In the genomic region with DNA sequence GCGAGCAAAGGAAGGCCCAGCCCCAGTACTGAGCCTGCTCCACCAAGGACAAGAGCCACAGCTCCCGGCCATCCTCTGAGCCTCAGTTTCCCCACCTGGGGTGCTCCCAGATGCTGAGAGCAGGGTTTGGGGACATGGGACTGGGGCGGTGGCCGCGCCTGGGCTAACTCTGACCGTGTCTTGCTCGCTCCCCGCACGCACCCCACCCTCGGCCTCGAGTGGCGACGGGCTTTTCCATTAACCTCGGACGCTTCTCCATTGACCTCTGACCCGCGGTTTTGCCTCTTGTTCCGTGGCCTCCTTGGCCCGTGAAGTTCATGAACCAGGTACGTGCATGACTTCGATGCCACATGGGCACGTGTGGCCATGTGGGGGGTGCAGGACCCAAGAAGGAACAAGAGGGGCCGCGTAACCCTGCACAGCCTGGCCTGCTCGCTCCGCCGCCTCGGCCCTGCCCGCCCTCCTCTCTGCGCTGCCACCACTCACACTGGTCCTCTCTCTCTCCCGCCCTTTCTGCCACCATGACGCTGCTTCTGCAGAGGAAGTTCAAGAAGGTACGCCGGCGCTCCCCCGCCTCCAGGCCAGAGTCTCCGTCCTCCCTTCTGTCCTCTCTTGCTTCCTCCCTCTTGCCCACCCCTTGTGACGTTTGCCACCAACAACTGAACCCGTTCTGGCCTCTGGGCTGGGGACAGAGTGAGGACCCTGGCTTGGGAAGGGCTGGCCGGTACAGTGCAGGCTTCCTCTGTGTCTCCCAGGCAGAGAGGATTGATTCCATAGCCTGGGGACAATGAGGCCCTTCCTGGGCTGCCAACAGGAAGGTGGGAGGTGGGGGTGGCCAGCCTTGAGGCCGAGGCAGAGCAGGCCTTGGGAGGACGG, we compare ENCODE assay signal across 22 cellular contexts. TPM values are rescaled to one million over a fixed set of nuclear protein-coding genes. Genes with fewer than 3 reads are reported as not detected.
DNase-seq lines count a peak whose midpoint lies in the region; ATAC-seq, FAIRE-seq and TF ChIP-seq lines count a peak whose summit lies in the region.
"Had no signal": no experiment of that assay in that cellular context is flagged by ENCODE, and none has a peak within 500 bp of the region (broad histone marks: within the 10 kb centered on the region; RNA-seq: fewer than 3 reads in every experiment).

No MANE protein-coding gene starts in this region.

- no peak overlapping the region for H3K18ac ChIP-seq in H1 (ENCODE audit: extremely low read depth, low read length)

- TF ChIP-seq POLR2A in H1 (IDR thresholded peaks at IDR 0.05; ENCODE audit: control extremely low read depth in 1 of 2, low read depth in 2 of 2, low read length in 2 of 2) (no peak), uterus (IDR thresholded peaks at IDR 0.05) (no peak), spleen (IDR thresholded peaks at IDR 0.05) (no peak)

- H3K4me1 Mint-ChIP-seq in activated CD8-positive, alpha-beta memory T cell treated with anti-CD3 and anti-CD28 coated beads, Interleukin-2, amount 10 ng/mL, durations not matched to agents 7 days and 5 days = peaks cover 3% of the 10 kb centered on the region
- H3K4me1 Mint-ChIP-seq in mesothelial cell of epicardium = peaks cover 49% of the 10 kb centered on the region

- H3K79me2 ChIP-seq in H1 (ENCODE audit: control insufficient read depth in 1 of 2, insufficient read depth in 2 of 2, low read length in 2 of 2) = no peaks in the 10 kb centered on the region

- no peak overlapping the region for H3K56ac ChIP-seq in H1 (replicated peaks; ENCODE audit: insufficient read length, low read depth, low read length)

- H2BK15ac ChIP-seq in H1 (ENCODE audit: low read length) = no peak overlapping the region

- peak overlapping the region; percentile 35 for H4K8ac ChIP-seq in H1 (ENCODE audit: extremely low read depth, insufficient read depth, low read length)

- H3K36me3 ChIP-seq in H1 (ENCODE audit: control insufficient read depth in 2 of 4, insufficient read depth in 4 of 4, low read length in 3 of 4) (no peaks in the 10 kb centered on the region), uterus (no peaks in the 10 kb centered on the region), spleen (no peaks in the 10 kb centered on the region)
- H3K36me3 ChIP-seq: cardiac muscle cell, tibial artery had no signal

- H2BK120ac ChIP-seq in H1 (replicated peaks; ENCODE audit: low read depth, low read length) = no peak overlapping the region

- no peak overlapping the region for H3K9ac ChIP-seq in H1 (replicated peaks in 1 of 4; ENCODE audit: extremely low read depth in 1 of 4, low read depth in 3 of 4, low read length in 3 of 4)

- H4K5ac ChIP-seq in H1 (ENCODE audit: insufficient read length, low read depth, low read length) = no peak overlapping the region

- peaks cover 0 to 3% (median 0%) of the 10 kb centered on the region in 4 experiments; a peak in 3 of 7 replicates for H3K4me1 ChIP-seq in H1 (replicated peaks in 1 of 4; ENCODE audit: control insufficient read depth in 3 of 4, insufficient read depth in 4 of 4, low read length in 3 of 4)
- no peaks in the 10 kb centered on the region for H3K4me1 ChIP-seq in uterus
- H3K4me1 ChIP-seq in spleen = peaks cover 0 to 9% (median 0%) of the 10 kb centered on the region in 6 donors

- no peak overlapping the region for H4K91ac ChIP-seq in H1 (replicated peaks; ENCODE audit: insufficient read length, low read length)

- TF ChIP-seq EP300 in H1 (IDR thresholded peaks at IDR 0.05; ENCODE audit: borderline replicate concordance in 1 of 2, low read depth in 2 of 2, low read length in 2 of 2) = no peak

- 93% methylated on average over 33 of the region's 42 CpGs; no CpG with 5 or more reads in 1 of the 2 experiments for WGBS in H1 (ENCODE audit: extremely low coverage in 1 of 2, insufficient coverage in 1 of 2, insufficient read length in 1 of 2, insufficient replicate concordance in 2 of 2, low coverage in 1 of 2, low lambda C conversion rate in 2 of 2, missing lambda C conversion rate in 1 of 2), 2 experiments
- 69 to 84% (median 75%) methylated on average over 41 to 42 of the region's 42 CpGs for WGBS in spleen, 5 donors

- H3K9me3 ChIP-seq in H1 (ENCODE audit: insufficient read depth in 2 of 2, low read depth in 1 of 2, low read length in 1 of 2) = no peaks in the 10 kb centered on the region
- no peaks in the 10 kb centered on the region for H3K9me3 ChIP-seq in uterus
- no peaks in the 10 kb centered on the region for H3K9me3 ChIP-seq in spleen
- H3K9me3 ChIP-seq: tibial artery had no signal

- H3K23ac ChIP-seq in H1 (ENCODE audit: insufficient read length) = no peak overlapping the region

- 0 out of 2 replicates have a peak overlapping the region, but pooled peaks have one; percentile 60 for H2BK12ac ChIP-seq in H1 (ENCODE audit: low read depth, low read length)

- no peak overlapping the region for H3K4me3 Mint-ChIP-seq in activated CD8-positive, alpha-beta memory T cell treated with anti-CD3 and anti-CD28 coated beads, Interleukin-2, amount 10 ng/mL, durations not matched to agents 7 days and 5 days
- no peak overlapping the region for H3K4me3 Mint-ChIP-seq in mesothelial cell of epicardium
- H3K4me3 Mint-ChIP-seq: CD8-positive, alpha-beta T cell had no signal

- no peak overlapping the region for H2BK20ac ChIP-seq in H1 (ENCODE audit: low read length)

- no peak for TF ChIP-seq CTCF in H1 (IDR thresholded peaks at IDR 0.05; ENCODE audit: control extremely low read depth in 1 of 3, insufficient read depth in 1 of 3, low read depth in 1 of 3, low read length in 3 of 3)
- TF ChIP-seq CTCF in mesothelial cell of epicardium (IDR thresholded peaks at IDR 0.05; ENCODE audit: unreplicated experiment) = no peak
- no peak for TF ChIP-seq CTCF in uterus (IDR thresholded peaks at IDR 0.05)
- TF ChIP-seq CTCF in spleen (IDR thresholded peaks at IDR 0.05 in 8 of 11, conservative IDR thresholded peaks at IDR 0.05 in 3 of 11) = no peak

- no peak overlapping the region for H2AK5ac ChIP-seq in H1 (ENCODE audit: low read depth, low read length)

- no peaks in the 10 kb centered on the region for H3K79me1 ChIP-seq in H1 (ENCODE audit: low read depth, low read length)

- no peaks in the 10 kb centered on the region for H3K9me3 Mint-ChIP-seq in activated CD8-positive, alpha-beta memory T cell treated with anti-CD3 and anti-CD28 coated beads, Interleukin-2, amount 10 ng/mL, durations not matched to agents 7 days and 5 days (ENCODE audit: low read depth)
- no peaks in the 10 kb centered on the region for H3K9me3 Mint-ChIP-seq in mesothelial cell of epicardium
- H3K9me3 Mint-ChIP-seq: CD8-positive, alpha-beta T cell had no signal

- intact Hi-C loops in uterus (cut with DNase I; ENCODE audit: low total_unique reads) = no loop called here
- intact Hi-C loops in spleen (cut with DNase I; ENCODE audit: low total_unique reads) = no loop called here

- no peak overlapping the region for H3K27ac Mint-ChIP-seq in activated CD8-positive, alpha-beta memory T cell treated with anti-CD3 and anti-CD28 coated beads, Interleukin-2, amount 10 ng/mL, durations not matched to agents 7 days and 5 days
- peak overlapping the region; percentile 89 for H3K27ac Mint-ChIP-seq in mesothelial cell of epicardium
- H3K27ac Mint-ChIP-seq: CD8-positive, alpha-beta T cell had no signal

- peak; percentile 37 for DNase-seq in activated CD8-positive, alpha-beta memory T cell treated with anti-CD3 and anti-CD28 coated beads, Interleukin-2, amount 10 ng/mL, durations not matched to agents 7 days and 5 days
- no peak for DNase-seq in activated CD8-positive, alpha-beta memory T cell treated with anti-CD3 and anti-CD28 coated beads, Interleukin-2, amount 50 U/mL, for 48 hours
- DNase-seq in H1 (ENCODE audit: low read depth in 1 of 2, low spot score in 2 of 2) = no peak
- DNase-seq in mesothelial cell of epicardium (ENCODE audit: low spot score in 2 of 2, unreplicated experiment in 2 of 2) = no peak
- DNase-seq in uterus = peak in 1 of 2 donors; percentile 13
- DNase-seq in GM19240 (ENCODE audit: insufficient read length, low spot score) = no peak
- DNase-seq in spleen = no peak
- no peak for DNase-seq in activated CD4-positive, CD25-positive, alpha-beta regulatory T cell (lab: John Stamatoyannopoulos, UW)
- DNase-seq: activated CD4-positive, alpha-beta T cell treated with anti-CD3 and anti-CD28 coated beads, Interleukin-2, amount 50 U/mL, for 1 hour; activated T-cell treated with anti-CD3 and anti-CD28 coated beads, Interleukin-2, amount 50 U/mL, for 48 hours; CD8-positive, alpha-beta T cell; effector CD8-positive, alpha-beta T cell; NCI-H2171; NCI-H82; RPMI8226; T-helper 2 cell; tibial artery had no signal

- H3K4ac ChIP-seq in H1 (replicated peaks; ENCODE audit: insufficient read length, low read depth, low read length) = no peak overlapping the region

- no peaks in the 10 kb centered on the region for H4K20me1 ChIP-seq in H1 (replicated peaks in 1 of 2; ENCODE audit: control insufficient read depth in 1 of 2, insufficient read depth in 2 of 2, low read length in 2 of 2)

- H3K36me3 Mint-ChIP-seq in activated CD8-positive, alpha-beta memory T cell treated with anti-CD3 and anti-CD28 coated beads, Interleukin-2, amount 10 ng/mL, durations not matched to agents 7 days and 5 days = no peaks in the 10 kb centered on the region
- H3K36me3 Mint-ChIP-seq in mesothelial cell of epicardium = no peaks in the 10 kb centered on the region
- H3K36me3 Mint-ChIP-seq: CD8-positive, alpha-beta T cell had no signal

- H3K23me2 ChIP-seq in H1 (ENCODE audit: low read depth, low read length) = no peaks in the 10 kb centered on the region

- H3K14ac ChIP-seq in H1 (ENCODE audit: insufficient read length) = no peak overlapping the region

- peaks cover 10% of the 10 kb centered on the region for H3K27me3 Mint-ChIP-seq in activated CD8-positive, alpha-beta memory T cell treated with anti-CD3 and anti-CD28 coated beads, Interleukin-2, amount 10 ng/mL, durations not matched to agents 7 days and 5 days
- H3K27me3 Mint-ChIP-seq in mesothelial cell of epicardium (ENCODE audit: low read depth) = no peaks in the 10 kb centered on the region

- no peak overlapping the region for H3K4me2 ChIP-seq in H1 (ENCODE audit: insufficient read depth in 1 of 2, low read depth in 2 of 2, low read length in 2 of 2)

- H2BK5ac ChIP-seq in H1 (ENCODE audit: low read depth, low read length) = peak overlapping the region; percentile 39; the same call in 1 of the 2 replicates

- no peak overlapping the region for H2AFZ ChIP-seq in H1 (ENCODE audit: low read length)

- H3K27me3 ChIP-seq in H1 (replicated peaks in 1 of 4; ENCODE audit: control insufficient read depth in 3 of 4, extremely low read depth in 1 of 4, insufficient read depth in 3 of 4, low read length in 3 of 4) = no peaks in the 10 kb centered on the region
- no peaks in the 10 kb centered on the region for H3K27me3 ChIP-seq in uterus
- H3K27me3 ChIP-seq in spleen (replicated peaks in 1 of 7) = peaks cover 0 to 47% (median 0%) of the 10 kb centered on the region in 7 donors
- H3K27me3 ChIP-seq: cardiac muscle cell had no signal

- FAIRE-seq in H1 (lab: Jason Lieb, UNC) = no peak

- ATAC-seq in activated CD8-positive, alpha-beta memory T cell treated with anti-CD3 and anti-CD28 coated beads, Interleukin-2, amount 10 ng/mL, durations not matched to agents 7 days and 5 days = no peak
- ATAC-seq: CD8-positive, alpha-beta T cell had no signal

- no peak for TF ChIP-seq RAD21 in H1 (IDR thresholded peaks at IDR 0.05 in 1 of 2, conservative IDR thresholded peaks at IDR 0.05 in 1 of 2; ENCODE audit: low read depth in 2 of 2, low read length in 2 of 2)

- H3K27ac ChIP-seq in H1 (ENCODE audit: low read depth, low read length) = no peak overlapping the region
- peak overlapping the region; percentile 45 to 68 for H3K27ac ChIP-seq in uterus
- H3K27ac ChIP-seq in spleen = no peak overlapping the region
- H3K27ac ChIP-seq: cardiac muscle cell, tibial artery had no signal

- CTCF ChIA-PET in activated CD8-positive, alpha-beta memory T cell treated with anti-CD3 and anti-CD28 coated beads, Interleukin-2, amount 10 ng/mL, durations not matched to agents 7 days and 5 days (lab: Charles Lee) = interaction anchor here (0.7 kb wide), 1 partner anchor 44 kb away, joined by 3 read pairs; no protein-coding TSS in a partner anchor
- CTCF ChIA-PET in H1 (lab: Charles Lee; ENCODE audit: partially characterized antibody) = interaction anchor here (0.8 to 0.9 kb wide), 3 partner anchors 9 to 49 kb away, joined by 3 to 4 read pairs (median 3); no protein-coding TSS in a partner anchor

- POLR2A ChIA-PET in H1 (lab: Charles Lee; ENCODE audit: partially characterized antibody) = no interaction called here

- H3K4me3 ChIP-seq in H1 (ENCODE audit: extremely low read depth in 1 of 4, insufficient read depth in 2 of 4, low read depth in 3 of 4, low read length in 4 of 4) (no peak overlapping the region), uterus (no peak overlapping the region), spleen (no peak overlapping the region)
- H3K4me3 ChIP-seq: cardiac muscle cell, lung, tibial artery had no signal

RNA-seq across cellular contexts. Expression of a gene that starts 6.9 kb away (rescaled TPM):
- total RNA-seq in activated CD8-positive, alpha-beta memory T cell treated with anti-CD3 and anti-CD28 coated beads, Interleukin-2, amount 10 ng/mL, durations not matched to agents 7 days and 5 days = 1 to 10 TPM; 1.1 to 7.6 TPM
- not detected in 2 replicates for total RNA-seq in H1 (2021; fragmentation: NEBNext Ultra II Directional; extraction: Animal tissue kit (Norgen Biotek cat#: 25700))
- polyA plus RNA-seq in H1 (2011; rRNA removed) (not detected in 2 replicates), spleen (1 to 10 TPM in 2 of 3 donors, under 1 TPM in 1; 0.64 to 4.4 (median 3.5) TPM)
- not detected for polyA plus RNA-seq in H1 (2011; cell fraction: cytosol; rRNA removed)
- not detected for polyA plus RNA-seq in H1 (2011; cell fraction: nucleus; rRNA removed)
- polyA plus RNA-seq in H1 (2012, experiment 1 of 2) = not detected in 4 replicates
- not detected for polyA plus RNA-seq in H1 (2012, experiment 2 of 2)
- 0.14 TPM for polyA plus RNA-seq in H1 (2013, experiment 1 of 2)
- polyA plus RNA-seq in H1 (2013, experiment 2 of 2) = not detected
- polyA minus RNA-seq in H1 (2011; rRNA and poly(A)+ RNA removed) = not detected in 2 replicates
- not detected for polyA minus RNA-seq in H1 (2011; cell fraction: cytosol; rRNA and poly(A)+ RNA removed)
- not detected for polyA minus RNA-seq in H1 (2011; cell fraction: nucleus; rRNA and poly(A)+ RNA removed)
- total RNA-seq in mesothelial cell of epicardium (15.2 to 19.0 TPM (median 18.0 TPM) in 3 replicates), uterus (10 to 100 TPM in 2 of 4 donors, 1 to 10 TPM in 1, not detected in 1; 3.2 to 60.6 (median 29.3) TPM), spleen (1 to 10 TPM in 5 of 7 donors, under 1 TPM in 1, not detected in 1; 0.97 to 4.9 (median 1.9) TPM)
- total RNA-seq: A673, H4 had no signal
- polyA plus RNA-seq: neural cell had no signal

RNA-seq across cellular contexts. Expression of a gene that starts 20.7 kb away (rescaled TPM):
- 100 to 1,000 TPM; 109 to 114 TPM for total RNA-seq in activated CD8-positive, alpha-beta memory T cell treated with anti-CD3 and anti-CD28 coated beads, Interleukin-2, amount 10 ng/mL, durations not matched to agents 7 days and 5 days
- total RNA-seq in H1 (2021; fragmentation: NEBNext Ultra II Directional; extraction: Animal tissue kit (Norgen Biotek cat#: 25700)) = 86.0 and 86.4 TPM in 2 replicates
- 244 and 281 TPM in 2 replicates for polyA plus RNA-seq in H1 (2011; rRNA removed)
- 212 TPM for polyA plus RNA-seq in H1 (2011; cell fraction: cytosol; rRNA removed)
- 155 TPM for polyA plus RNA-seq in H1 (2011; cell fraction: nucleus; rRNA removed)
- polyA plus RNA-seq in H1 (2012, experiment 1 of 2) = 93.5 to 140 TPM (median 122 TPM) in 4 replicates
- 130 TPM for polyA plus RNA-seq in H1 (2012, experiment 2 of 2)
- 104 TPM for polyA plus RNA-seq in H1 (2013, experiment 1 of 2)
- polyA plus RNA-seq in H1 (2013, experiment 2 of 2) = 109 TPM
- 35.1 and 53.0 TPM in 2 replicates for polyA minus RNA-seq in H1 (2011; rRNA and poly(A)+ RNA removed)
- 58.9 TPM for polyA minus RNA-seq in H1 (2011; cell fraction: cytosol; rRNA and poly(A)+ RNA removed)
- polyA minus RNA-seq in H1 (2011; cell fraction: nucleus; rRNA and poly(A)+ RNA removed) = 60.1 TPM
- 37.7 to 40.3 TPM (median 39.4 TPM) in 3 replicates for total RNA-seq in mesothelial cell of epicardium
- 100 to 1,000 TPM in 2 of 4 donors, 10 to 100 TPM in 2; 36.7 to 196 (median 101) TPM for total RNA-seq in uterus
- 10 to 100 TPM; 32.5 to 75.2 (median 44.5) TPM for total RNA-seq in spleen
- 100 to 1,000 TPM in 2 of 3 donors, 10 to 100 TPM in 1; 58.7 to 160 (median 122) TPM for polyA plus RNA-seq in spleen

RNA-seq across cellular contexts. Expression of a gene that starts 34.7 kb away (rescaled TPM):
- not detected for total RNA-seq in activated CD8-positive, alpha-beta memory T cell treated with anti-CD3 and anti-CD28 coated beads, Interleukin-2, amount 10 ng/mL, durations not matched to agents 7 days and 5 days
- total RNA-seq in H1 (2021; fragmentation: NEBNext Ultra II Directional; extraction: Animal tissue kit (Norgen Biotek cat#: 25700)) = not detected in 2 replicates
- polyA plus RNA-seq in H1 (2011; rRNA removed) = 0.02 and 0.08 TPM in 2 replicates
- 0.03 TPM for polyA plus RNA-seq in H1 (2011; cell fraction: cytosol; rRNA removed)
- polyA plus RNA-seq in H1 (2011; cell fraction: nucleus; rRNA removed) = 0.04 TPM
- 0.06 TPM in 1 of 4 replicates, not detected in the others for polyA plus RNA-seq in H1 (2012, experiment 1 of 2)
- not detected for polyA plus RNA-seq in H1 (2012, experiment 2 of 2)
- polyA plus RNA-seq in H1 (2013, experiment 1 of 2) = 0.02 TPM
- polyA plus RNA-seq in H1 (2013, experiment 2 of 2) = 0.02 TPM
- not detected in 2 replicates for polyA minus RNA-seq in H1 (2011; rRNA and poly(A)+ RNA removed)
- polyA minus RNA-seq in H1 (2011; cell fraction: cytosol; rRNA and poly(A)+ RNA removed) = not detected
- polyA minus RNA-seq in H1 (2011; cell fraction: nucleus; rRNA and poly(A)+ RNA removed) = not detected
- total RNA-seq in mesothelial cell of epicardium = not detected in 3 replicates
- not detected for total RNA-seq in uterus
- total RNA-seq in spleen = not detected
- under 1 TPM; 0.03 to 0.64 (median 0.20) TPM for polyA plus RNA-seq in spleen
- total RNA-seq: A673; cardiac muscle cell; CD8-positive, alpha-beta T cell; H4; lung had no signal
- polyA plus RNA-seq: cardiac muscle cell, neural cell had no signal

Comparison
In these comparisons a context has a peak if more than half of its experiments do, and no peak if none do; other contexts are left out.
1. H3K27ac ChIP-seq: peak in uterus (2 of 2); none in H1 (single experiment) and spleen (0 of 8).